ENCODE assay signal across 8 cellular contexts in genomic region chr7:94908204-94909022, GRCh38. TPM values are rescaled to one million over a fixed set of nuclear protein-coding genes. Genes with fewer than 3 reads are reported as not detected.
DNase-seq lines count a peak whose midpoint lies in the region; TF ChIP-seq lines count a peak whose summit lies in the region.

No MANE protein-coding gene starts in this region.

- DNase-seq in Ammon's horn (ENCODE audit: low spot score) (peak; percentile 69), HT1080 (ENCODE audit: low read depth) (peak; percentile 9), SK-N-MC (ENCODE audit: low read depth, low spot score) (no peak), glomerular visceral epithelial cell (ENCODE audit: extremely low spot score) (peak; percentile 43), nephron progenitor cell (peak; percentile 68), posterior vena cava (ENCODE audit: low spot score) (no peak), GDM1 (lab: John Stamatoyannopoulos, UW) (no peak)
- no peak for DNase-seq in stimulated activated CD4-positive, alpha-beta T cell treated with anti-CD3 and anti-CD28 coated beads, Interleukin-1b, Interleukin-23, amount 100 ng/mL, for 48 hours

- peak overlapping the region; percentile 71 for H3K9ac ChIP-seq in SK-N-MC (ENCODE audit: insufficient read length)

- H3K4me3 Mint-ChIP-seq in nephron progenitor cell, result peak overlapping the region; percentile 93

- H3K9me3 Mint-ChIP-seq in nephron progenitor cell, result no peaks in the 10 kb centered on the region

- intact Hi-C loops in posterior vena cava (cut with DNase I), result no loop called here

- H3K4me3 ChIP-seq in SK-N-MC, result peak overlapping the region; percentile 93

- no peaks in the 10 kb centered on the region for H3K36me3 ChIP-seq in SK-N-MC (ENCODE audit: insufficient read depth, low read length)

- 0 out of 2 replicates have a peak overlapping the region, but pooled peaks have one; percentile 11 for H3K27ac ChIP-seq in SK-N-MC

- no peak for TF ChIP-seq CTCF in nephron progenitor cell (IDR thresholded peaks at IDR 0.05)

- no peaks in the 10 kb centered on the region for H3K9me3 ChIP-seq in SK-N-MC (ENCODE audit: low read depth, low read length)

- peaks cover 57% of the 10 kb centered on the region for H3K4me1 Mint-ChIP-seq in nephron progenitor cell

- peak overlapping the region; percentile 97 for H3K27ac Mint-ChIP-seq in nephron progenitor cell

- peaks cover 19% of the 10 kb centered on the region for H3K36me3 Mint-ChIP-seq in nephron progenitor cell (ENCODE audit: low read depth)

- H3K27me3 Mint-ChIP-seq in nephron progenitor cell (ENCODE audit: low read depth, poor library complexity), result no peaks in the 10 kb centered on the region

RNA-seq across cellular contexts. Expression of gene PPP1R9A, which starts 1.0 kb away (rescaled TPM):
- 3.8 and 4.3 TPM in 2 replicates for total RNA-seq in HT1080 (2014; rRNA removed; shearing (Covaris generic))
- 0.20 and 0.27 TPM in 2 replicates for polyA plus RNA-seq in HT1080 (2015; cell fraction: cytosol; rRNA removed)
- polyA plus RNA-seq in HT1080 (2015; cell fraction: nucleus; rRNA removed), result 3.7 and 4.1 TPM in 2 replicates
- total RNA-seq in posterior vena cava, result 10 to 100 TPM in 1 of 2 donors, 1 to 10 TPM in 1; 7.3 to 15.5 TPM

Comparison
In these comparisons a context has a peak if more than half of its experiments do, and no peak if none do; other contexts are left out.
1. DNase-seq: peak in Ammon's horn (single experiment), HT1080 (single experiment), glomerular visceral epithelial cell (single experiment) and nephron progenitor cell (single experiment); none in SK-N-MC (single experiment), posterior vena cava (single experiment), GDM1 (single experiment) and stimulated activated CD4-positive, alpha-beta T cell treated with anti-CD3 and anti-CD28 coated beads, Interleukin-1b, Interleukin-23, amount 100 ng/mL, for 48 hours (single experiment).